2 cellular contexts compared by ENCODE assay signal in the genomic region with DNA sequence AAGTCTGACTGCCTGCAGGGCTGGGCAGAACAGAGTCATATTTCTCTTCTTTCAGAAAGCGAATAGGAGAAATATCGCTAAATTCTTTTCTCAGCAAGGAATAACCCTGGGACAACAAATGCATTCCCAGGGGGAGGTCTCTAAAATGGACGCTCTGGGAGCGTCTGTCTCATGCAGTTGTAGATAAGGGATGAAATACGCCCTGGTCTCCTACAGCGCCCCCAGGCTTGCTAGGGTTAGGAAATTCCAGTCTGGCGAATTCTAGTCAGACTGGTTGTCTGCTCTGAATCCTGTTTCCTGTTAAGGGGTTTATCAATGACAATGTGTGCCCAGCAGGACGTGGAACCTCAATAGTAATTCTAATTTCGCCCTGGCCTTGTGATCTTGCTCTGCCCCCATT.
TF ChIP-seq lines count a peak whose summit lies in the region.

No MANE protein-coding gene starts in this region.

TF ChIP-seq in HEK293, 187 proteins besides CTCF, POLR2A, EP300 and RAD21 (continued from another document):
- TF ChIP-seq, protein P1, sequence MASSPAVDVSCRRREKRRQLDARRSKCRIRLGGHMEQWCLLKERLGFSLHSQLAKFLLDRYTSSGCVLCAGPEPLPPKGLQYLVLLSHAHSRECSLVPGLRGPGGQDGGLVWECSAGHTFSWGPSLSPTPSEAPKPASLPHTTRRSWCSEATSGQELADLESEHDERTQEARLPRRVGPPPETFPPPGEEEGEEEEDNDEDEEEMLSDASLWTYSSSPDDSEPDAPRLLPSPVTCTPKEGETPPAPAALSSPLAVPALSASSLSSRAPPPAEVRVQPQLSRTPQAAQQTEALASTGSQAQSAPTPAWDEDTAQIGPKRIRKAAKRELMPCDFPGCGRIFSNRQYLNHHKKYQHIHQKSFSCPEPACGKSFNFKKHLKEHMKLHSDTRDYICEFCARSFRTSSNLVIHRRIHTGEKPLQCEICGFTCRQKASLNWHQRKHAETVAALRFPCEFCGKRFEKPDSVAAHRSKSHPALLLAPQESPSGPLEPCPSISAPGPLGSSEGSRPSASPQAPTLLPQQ (tag by site-specific recombination; IDR thresholded peaks at IDR 0.05) = no peak
- TF ChIP-seq TRIM28 (IDR thresholded peaks at IDR 0.05; ENCODE audit: borderline replicate concordance, low read length) (peak; percentile 57; the same call in 1 of the 2 replicates), ZBTB48 (tag by site-specific recombination; IDR thresholded peaks at IDR 0.05) (no peak), ZNF677 (tag by site-specific recombination; IDR thresholded peaks at IDR 0.05) (no peak), ZNF624 (tag by site-specific recombination; IDR thresholded peaks at IDR 0.05) (no peak), ZNF776 (tag by site-specific recombination; IDR thresholded peaks at IDR 0.05; ENCODE audit: borderline replicate concordance) (no peak), ZNF701 (tag by site-specific recombination; IDR thresholded peaks at IDR 0.05) (no peak), ZNF830 (tag by site-specific recombination; IDR thresholded peaks at IDR 0.05; ENCODE audit: low read depth) (no peak)
- TF ChIP-seq, protein P2, sequence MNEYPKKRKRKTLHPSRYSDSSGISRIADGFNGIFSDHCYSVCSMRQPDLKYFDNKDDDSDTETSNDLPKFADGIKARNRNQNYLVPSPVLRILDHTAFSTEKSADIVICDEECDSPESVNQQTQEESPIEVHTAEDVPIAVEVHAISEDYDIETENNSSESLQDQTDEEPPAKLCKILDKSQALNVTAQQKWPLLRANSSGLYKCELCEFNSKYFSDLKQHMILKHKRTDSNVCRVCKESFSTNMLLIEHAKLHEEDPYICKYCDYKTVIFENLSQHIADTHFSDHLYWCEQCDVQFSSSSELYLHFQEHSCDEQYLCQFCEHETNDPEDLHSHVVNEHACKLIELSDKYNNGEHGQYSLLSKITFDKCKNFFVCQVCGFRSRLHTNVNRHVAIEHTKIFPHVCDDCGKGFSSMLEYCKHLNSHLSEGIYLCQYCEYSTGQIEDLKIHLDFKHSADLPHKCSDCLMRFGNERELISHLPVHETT (tag by site-specific recombination; IDR thresholded peaks at IDR 0.05) = no peak
- TF ChIP-seq, protein P3, sequence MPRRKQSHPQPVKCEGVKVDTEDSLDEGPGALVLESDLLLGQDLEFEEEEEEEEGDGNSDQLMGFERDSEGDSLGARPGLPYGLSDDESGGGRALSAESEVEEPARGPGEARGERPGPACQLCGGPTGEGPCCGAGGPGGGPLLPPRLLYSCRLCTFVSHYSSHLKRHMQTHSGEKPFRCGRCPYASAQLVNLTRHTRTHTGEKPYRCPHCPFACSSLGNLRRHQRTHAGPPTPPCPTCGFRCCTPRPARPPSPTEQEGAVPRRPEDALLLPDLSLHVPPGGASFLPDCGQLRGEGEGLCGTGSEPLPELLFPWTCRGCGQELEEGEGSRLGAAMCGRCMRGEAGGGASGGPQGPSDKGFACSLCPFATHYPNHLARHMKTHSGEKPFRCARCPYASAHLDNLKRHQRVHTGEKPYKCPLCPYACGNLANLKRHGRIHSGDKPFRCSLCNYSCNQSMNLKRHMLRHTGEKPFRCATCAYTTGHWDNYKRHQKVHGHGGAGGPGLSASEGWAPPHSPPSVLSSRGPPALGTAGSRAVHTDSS (tag by site-specific recombination; IDR thresholded peaks at IDR 0.05) = no peak
TF ChIP-seq in HEK293: peak in this region for 2.

TF ChIP-seq in H1, 55 proteins besides CTCF, POLR2A, EP300 and RAD21 (continued from another document):
- TF ChIP-seq, protein P4, sequence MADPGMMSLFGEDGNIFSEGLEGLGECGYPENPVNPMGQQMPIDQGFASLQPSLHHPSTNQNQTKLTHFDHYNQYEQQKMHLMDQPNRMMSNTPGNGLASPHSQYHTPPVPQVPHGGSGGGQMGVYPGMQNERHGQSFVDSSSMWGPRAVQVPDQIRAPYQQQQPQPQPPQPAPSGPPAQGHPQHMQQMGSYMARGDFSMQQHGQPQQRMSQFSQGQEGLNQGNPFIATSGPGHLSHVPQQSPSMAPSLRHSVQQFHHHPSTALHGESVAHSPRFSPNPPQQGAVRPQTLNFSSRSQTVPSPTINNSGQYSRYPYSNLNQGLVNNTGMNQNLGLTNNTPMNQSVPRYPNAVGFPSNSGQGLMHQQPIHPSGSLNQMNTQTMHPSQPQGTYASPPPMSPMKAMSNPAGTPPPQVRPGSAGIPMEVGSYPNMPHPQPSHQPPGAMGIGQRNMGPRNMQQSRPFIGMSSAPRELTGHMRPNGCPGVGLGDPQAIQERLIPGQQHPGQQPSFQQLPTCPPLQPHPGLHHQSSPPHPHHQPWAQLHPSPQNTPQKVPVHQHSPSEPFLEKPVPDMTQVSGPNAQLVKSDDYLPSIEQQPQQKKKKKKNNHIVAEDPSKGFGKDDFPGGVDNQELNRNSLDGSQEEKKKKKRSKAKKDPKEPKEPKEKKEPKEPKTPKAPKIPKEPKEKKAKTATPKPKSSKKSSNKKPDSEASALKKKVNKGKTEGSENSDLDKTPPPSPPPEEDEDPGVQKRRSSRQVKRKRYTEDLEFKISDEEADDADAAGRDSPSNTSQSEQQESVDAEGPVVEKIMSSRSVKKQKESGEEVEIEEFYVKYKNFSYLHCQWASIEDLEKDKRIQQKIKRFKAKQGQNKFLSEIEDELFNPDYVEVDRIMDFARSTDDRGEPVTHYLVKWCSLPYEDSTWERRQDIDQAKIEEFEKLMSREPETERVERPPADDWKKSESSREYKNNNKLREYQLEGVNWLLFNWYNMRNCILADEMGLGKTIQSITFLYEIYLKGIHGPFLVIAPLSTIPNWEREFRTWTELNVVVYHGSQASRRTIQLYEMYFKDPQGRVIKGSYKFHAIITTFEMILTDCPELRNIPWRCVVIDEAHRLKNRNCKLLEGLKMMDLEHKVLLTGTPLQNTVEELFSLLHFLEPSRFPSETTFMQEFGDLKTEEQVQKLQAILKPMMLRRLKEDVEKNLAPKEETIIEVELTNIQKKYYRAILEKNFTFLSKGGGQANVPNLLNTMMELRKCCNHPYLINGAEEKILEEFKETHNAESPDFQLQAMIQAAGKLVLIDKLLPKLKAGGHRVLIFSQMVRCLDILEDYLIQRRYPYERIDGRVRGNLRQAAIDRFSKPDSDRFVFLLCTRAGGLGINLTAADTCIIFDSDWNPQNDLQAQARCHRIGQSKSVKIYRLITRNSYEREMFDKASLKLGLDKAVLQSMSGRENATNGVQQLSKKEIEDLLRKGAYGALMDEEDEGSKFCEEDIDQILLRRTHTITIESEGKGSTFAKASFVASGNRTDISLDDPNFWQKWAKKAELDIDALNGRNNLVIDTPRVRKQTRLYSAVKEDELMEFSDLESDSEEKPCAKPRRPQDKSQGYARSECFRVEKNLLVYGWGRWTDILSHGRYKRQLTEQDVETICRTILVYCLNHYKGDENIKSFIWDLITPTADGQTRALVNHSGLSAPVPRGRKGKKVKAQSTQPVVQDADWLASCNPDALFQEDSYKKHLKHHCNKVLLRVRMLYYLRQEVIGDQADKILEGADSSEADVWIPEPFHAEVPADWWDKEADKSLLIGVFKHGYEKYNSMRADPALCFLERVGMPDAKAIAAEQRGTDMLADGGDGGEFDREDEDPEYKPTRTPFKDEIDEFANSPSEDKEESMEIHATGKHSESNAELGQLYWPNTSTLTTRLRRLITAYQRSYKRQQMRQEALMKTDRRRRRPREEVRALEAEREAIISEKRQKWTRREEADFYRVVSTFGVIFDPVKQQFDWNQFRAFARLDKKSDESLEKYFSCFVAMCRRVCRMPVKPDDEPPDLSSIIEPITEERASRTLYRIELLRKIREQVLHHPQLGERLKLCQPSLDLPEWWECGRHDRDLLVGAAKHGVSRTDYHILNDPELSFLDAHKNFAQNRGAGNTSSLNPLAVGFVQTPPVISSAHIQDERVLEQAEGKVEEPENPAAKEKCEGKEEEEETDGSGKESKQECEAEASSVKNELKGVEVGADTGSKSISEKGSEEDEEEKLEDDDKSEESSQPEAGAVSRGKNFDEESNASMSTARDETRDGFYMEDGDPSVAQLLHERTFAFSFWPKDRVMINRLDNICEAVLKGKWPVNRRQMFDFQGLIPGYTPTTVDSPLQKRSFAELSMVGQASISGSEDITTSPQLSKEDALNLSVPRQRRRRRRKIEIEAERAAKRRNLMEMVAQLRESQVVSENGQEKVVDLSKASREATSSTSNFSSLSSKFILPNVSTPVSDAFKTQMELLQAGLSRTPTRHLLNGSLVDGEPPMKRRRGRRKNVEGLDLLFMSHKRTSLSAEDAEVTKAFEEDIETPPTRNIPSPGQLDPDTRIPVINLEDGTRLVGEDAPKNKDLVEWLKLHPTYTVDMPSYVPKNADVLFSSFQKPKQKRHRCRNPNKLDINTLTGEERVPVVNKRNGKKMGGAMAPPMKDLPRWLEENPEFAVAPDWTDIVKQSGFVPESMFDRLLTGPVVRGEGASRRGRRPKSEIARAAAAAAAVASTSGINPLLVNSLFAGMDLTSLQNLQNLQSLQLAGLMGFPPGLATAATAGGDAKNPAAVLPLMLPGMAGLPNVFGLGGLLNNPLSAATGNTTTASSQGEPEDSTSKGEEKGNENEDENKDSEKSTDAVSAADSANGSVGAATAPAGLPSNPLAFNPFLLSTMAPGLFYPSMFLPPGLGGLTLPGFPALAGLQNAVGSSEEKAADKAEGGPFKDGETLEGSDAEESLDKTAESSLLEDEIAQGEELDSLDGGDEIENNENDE (IDR thresholded peaks at IDR 0.05; ENCODE audit: insufficient replicate concordance, low read length) = no peak
- TF ChIP-seq MAFK (IDR thresholded peaks at IDR 0.05; ENCODE audit: low read depth, low read length) (no peak), TCF12 (IDR thresholded peaks at IDR 0.05; ENCODE audit: low read depth, low read length) (peak; percentile 86; the same call in 1 of the 2 replicates), KDM4A (IDR thresholded peaks at IDR 0.05; ENCODE audit: low read depth, low read length, severe bottlenecking) (no peak), TEAD4 (IDR thresholded peaks at IDR 0.05; ENCODE audit: low read depth, low read length) (0 out of 2 replicates have a peak, but pooled peaks have one; percentile 17), BACH1 (IDR thresholded peaks at IDR 0.05; ENCODE audit: low read length) (no peak), RFX5 (IDR thresholded peaks at IDR 0.05; ENCODE audit: borderline replicate concordance, low read depth, low read length) (no peak), SP4 (IDR thresholded peaks at IDR 0.05; ENCODE audit: low read length) (no peak), CEBPB (IDR thresholded peaks at IDR 0.05; ENCODE audit: low read depth, low read length) (peak; percentile 1; the same call in 1 of the 2 replicates), SRF (IDR thresholded peaks at IDR 0.05; ENCODE audit: low read depth, low read length) (no peak), SIX5 (IDR thresholded peaks at IDR 0.05; ENCODE audit: low read depth, low read length) (no peak)
TF ChIP-seq in H1: peak in this region for 3.
